In genomic region chr16:11280616-11281522, GRCh38 we compare ENCODE assay signal across 17 cellular contexts. TPM values are rescaled to one million over a fixed set of nuclear protein-coding genes. Genes with fewer than 3 reads are reported as not detected.
DNase-seq lines count a peak whose midpoint lies in the region; ATAC-seq, FAIRE-seq and TF ChIP-seq lines count a peak whose summit lies in the region.
"Had no signal": no experiment of that assay in that cellular context is flagged by ENCODE, and none has a peak within 500 bp of the region (broad histone marks: within the 10 kb centered on the region; RNA-seq: fewer than 3 reads in every experiment).

TSS of gene PRM1 (minus strand) at chr16:11281330. CDS start at chr16:11281238, 92 bp downstream.

- no peaks in the 10 kb centered on the region; the same call in 1 of the 2 replicates for H3K27me3 Mint-ChIP-seq in WTC11 (ENCODE audit: low read depth)
- H3K27me3 Mint-ChIP-seq in progenitor cell of endocrine pancreas: no peaks in the 10 kb centered on the region

- POLR2A ChIA-PET in WTC11 (lab: Charles Lee): no interaction called here

- H3K4me3 Mint-ChIP-seq in WTC11 (no peak within 1 kb of the TSS), progenitor cell of endocrine pancreas (ENCODE audit: low read depth) (no peak within 1 kb of the TSS)

- intact Hi-C loops in kidney (cut with DNase I) (no loop called here), upper lobe of right lung (cut with DNase I) (no loop called here)

- H3K36me3 ChIP-seq in kidney (ENCODE audit: control insufficient read depth in 1 of 2, insufficient read depth in 2 of 2, low read length in 2 of 2) (no peaks in the 10 kb centered on the region), upper lobe of right lung (no peaks in the 10 kb centered on the region)

- peaks cover 8% of the 10 kb centered on the region for H3K9me3 Mint-ChIP-seq in WTC11
- peaks cover 2% of the 10 kb centered on the region for H3K9me3 Mint-ChIP-seq in progenitor cell of endocrine pancreas (ENCODE audit: low read depth)

- H3K36me3 Mint-ChIP-seq in WTC11 (no peaks in the 10 kb centered on the region), progenitor cell of endocrine pancreas (ENCODE audit: insufficient read depth) (no peaks in the 10 kb centered on the region)

- peak; percentile 33 for DNase-seq in G401 (ENCODE audit: low spot score)
- DNase-seq in WTC11 (ENCODE audit: low spot score): no peak
- DNase-seq in kidney: peak; percentile 75
- no peak for DNase-seq in progenitor cell of endocrine pancreas (ENCODE audit: low spot score, unreplicated experiment)
- no peak for DNase-seq in NCI-H345 (lab: John Stamatoyannopoulos, UW)
- no peak for DNase-seq in activated CD4-positive, alpha-beta T cell treated with anti-CD3 and anti-CD28 coated beads, Interleukin-2, amount 50 U/mL, for 1 hour
- no peak for DNase-seq in upper lobe of right lung
- DNase-seq: EL, KG1, NCI-H1092 treated with DMSO at 0.1 percent for 48 hours, NCI-H1694 treated with DMSO at 0.1 percent for 48 hours, NCI-H446 treated with DMSO at 0.1 percent for 48 hours, NCI-H748 treated with DMSO at 0.1 percent for 48 hours, PC-3 had no signal

- ATAC-seq in WTC11: peak; percentile 78
- no peak for ATAC-seq in upper lobe of right lung
- ATAC-seq: PC-3 had no signal

- H3K9me3 ChIP-seq in kidney (ENCODE audit: control insufficient read depth in 1 of 2, low read length in 2 of 2) (no peaks in the 10 kb centered on the region), upper lobe of right lung (no peaks in the 10 kb centered on the region)

- H3K27ac Mint-ChIP-seq in WTC11: no peak within 1 kb of the TSS
- H3K27ac Mint-ChIP-seq in progenitor cell of endocrine pancreas: peak within 1 kb of the TSS; percentile 80

- in situ Hi-C loops in G401 (cut with HindIII; ENCODE audit: low sequenced_read_pairs): no loop called here

- no peaks in the 10 kb centered on the region for H3K4me1 ChIP-seq in kidney (ENCODE audit: control insufficient read depth in 1 of 2, insufficient read depth in 1 of 2, low read depth in 1 of 2, low read length in 2 of 2)
- H3K4me1 ChIP-seq in upper lobe of right lung: no peaks in the 10 kb centered on the region

- H3K4me1 Mint-ChIP-seq in WTC11: peaks cover 13% of the 10 kb centered on the region
- H3K4me1 Mint-ChIP-seq in progenitor cell of endocrine pancreas (ENCODE audit: low read depth): peaks cover 29% of the 10 kb centered on the region

- TF ChIP-seq CTCF in WTC11 (IDR thresholded peaks at IDR 0.05): no peak
- TF ChIP-seq CTCF in kidney (IDR thresholded peaks at IDR 0.05; ENCODE audit: borderline replicate concordance, extremely low read depth, insufficient read depth): no peak
- no peak for TF ChIP-seq CTCF in progenitor cell of endocrine pancreas (IDR thresholded peaks at IDR 0.05; ENCODE audit: unreplicated experiment)
- no peak for TF ChIP-seq CTCF in upper lobe of right lung (IDR thresholded peaks at IDR 0.05)

- CTCF ChIA-PET in WTC11 (lab: Charles Lee): interaction anchor here (0.7 kb wide), 1 partner anchor 24 kb away, joined by 4 read pairs; no protein-coding TSS in a partner anchor

- no peaks in the 10 kb centered on the region for H3K27me3 ChIP-seq in upper lobe of right lung

- FAIRE-seq in kidney (lab: Jason Lieb, UNC): no peak

- no peak within 1 kb of the TSS for H3K27ac ChIP-seq in kidney (ENCODE audit: low read depth in 2 of 2, low read length in 2 of 2)
- H3K27ac ChIP-seq in upper lobe of right lung: no peak within 1 kb of the TSS

- H3K4me3 ChIP-seq in kidney (ENCODE audit: low read length in 2 of 2) (no peak within 1 kb of the TSS), upper lobe of right lung (no peak within 1 kb of the TSS)

- H3K9ac ChIP-seq in kidney (ENCODE audit: low read length in 2 of 2): no peak within 1 kb of the TSS

TF ChIP-seq in WTC11, 78 proteins besides CTCF, POLR2A, EP300 and RAD21:
- no peak for TF ChIP-seq JUN (CRISPR knock-in tag; IDR thresholded peaks at IDR 0.05)
- TF ChIP-seq SMAD3 (CRISPR knock-in tag; IDR thresholded peaks at IDR 0.05; ENCODE audit: borderline replicate concordance): no peak
- TF ChIP-seq, protein P1, sequence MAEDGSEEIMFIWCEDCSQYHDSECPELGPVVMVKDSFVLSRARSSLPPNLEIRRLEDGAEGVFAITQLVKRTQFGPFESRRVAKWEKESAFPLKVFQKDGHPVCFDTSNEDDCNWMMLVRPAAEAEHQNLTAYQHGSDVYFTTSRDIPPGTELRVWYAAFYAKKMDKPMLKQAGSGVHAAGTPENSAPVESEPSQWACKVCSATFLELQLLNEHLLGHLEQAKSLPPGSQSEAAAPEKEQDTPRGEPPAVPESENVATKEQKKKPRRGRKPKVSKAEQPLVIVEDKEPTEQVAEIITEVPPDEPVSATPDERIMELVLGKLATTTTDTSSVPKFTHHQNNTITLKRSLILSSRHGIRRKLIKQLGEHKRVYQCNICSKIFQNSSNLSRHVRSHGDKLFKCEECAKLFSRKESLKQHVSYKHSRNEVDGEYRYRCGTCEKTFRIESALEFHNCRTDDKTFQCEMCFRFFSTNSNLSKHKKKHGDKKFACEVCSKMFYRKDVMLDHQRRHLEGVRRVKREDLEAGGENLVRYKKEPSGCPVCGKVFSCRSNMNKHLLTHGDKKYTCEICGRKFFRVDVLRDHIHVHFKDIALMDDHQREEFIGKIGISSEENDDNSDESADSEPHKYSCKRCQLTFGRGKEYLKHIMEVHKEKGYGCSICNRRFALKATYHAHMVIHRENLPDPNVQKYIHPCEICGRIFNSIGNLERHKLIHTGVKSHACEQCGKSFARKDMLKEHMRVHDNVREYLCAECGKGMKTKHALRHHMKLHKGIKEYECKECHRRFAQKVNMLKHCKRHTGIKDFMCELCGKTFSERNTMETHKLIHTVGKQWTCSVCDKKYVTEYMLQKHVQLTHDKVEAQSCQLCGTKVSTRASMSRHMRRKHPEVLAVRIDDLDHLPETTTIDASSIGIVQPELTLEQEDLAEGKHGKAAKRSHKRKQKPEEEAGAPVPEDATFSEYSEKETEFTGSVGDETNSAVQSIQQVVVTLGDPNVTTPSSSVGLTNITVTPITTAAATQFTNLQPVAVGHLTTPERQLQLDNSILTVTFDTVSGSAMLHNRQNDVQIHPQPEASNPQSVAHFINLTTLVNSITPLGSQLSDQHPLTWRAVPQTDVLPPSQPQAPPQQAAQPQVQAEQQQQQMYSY (CRISPR knock-in tag; IDR thresholded peaks at IDR 0.05): no peak
- no peak for TF ChIP-seq MLX (CRISPR knock-in tag; IDR thresholded peaks at IDR 0.05)
- TF ChIP-seq, protein P2, sequence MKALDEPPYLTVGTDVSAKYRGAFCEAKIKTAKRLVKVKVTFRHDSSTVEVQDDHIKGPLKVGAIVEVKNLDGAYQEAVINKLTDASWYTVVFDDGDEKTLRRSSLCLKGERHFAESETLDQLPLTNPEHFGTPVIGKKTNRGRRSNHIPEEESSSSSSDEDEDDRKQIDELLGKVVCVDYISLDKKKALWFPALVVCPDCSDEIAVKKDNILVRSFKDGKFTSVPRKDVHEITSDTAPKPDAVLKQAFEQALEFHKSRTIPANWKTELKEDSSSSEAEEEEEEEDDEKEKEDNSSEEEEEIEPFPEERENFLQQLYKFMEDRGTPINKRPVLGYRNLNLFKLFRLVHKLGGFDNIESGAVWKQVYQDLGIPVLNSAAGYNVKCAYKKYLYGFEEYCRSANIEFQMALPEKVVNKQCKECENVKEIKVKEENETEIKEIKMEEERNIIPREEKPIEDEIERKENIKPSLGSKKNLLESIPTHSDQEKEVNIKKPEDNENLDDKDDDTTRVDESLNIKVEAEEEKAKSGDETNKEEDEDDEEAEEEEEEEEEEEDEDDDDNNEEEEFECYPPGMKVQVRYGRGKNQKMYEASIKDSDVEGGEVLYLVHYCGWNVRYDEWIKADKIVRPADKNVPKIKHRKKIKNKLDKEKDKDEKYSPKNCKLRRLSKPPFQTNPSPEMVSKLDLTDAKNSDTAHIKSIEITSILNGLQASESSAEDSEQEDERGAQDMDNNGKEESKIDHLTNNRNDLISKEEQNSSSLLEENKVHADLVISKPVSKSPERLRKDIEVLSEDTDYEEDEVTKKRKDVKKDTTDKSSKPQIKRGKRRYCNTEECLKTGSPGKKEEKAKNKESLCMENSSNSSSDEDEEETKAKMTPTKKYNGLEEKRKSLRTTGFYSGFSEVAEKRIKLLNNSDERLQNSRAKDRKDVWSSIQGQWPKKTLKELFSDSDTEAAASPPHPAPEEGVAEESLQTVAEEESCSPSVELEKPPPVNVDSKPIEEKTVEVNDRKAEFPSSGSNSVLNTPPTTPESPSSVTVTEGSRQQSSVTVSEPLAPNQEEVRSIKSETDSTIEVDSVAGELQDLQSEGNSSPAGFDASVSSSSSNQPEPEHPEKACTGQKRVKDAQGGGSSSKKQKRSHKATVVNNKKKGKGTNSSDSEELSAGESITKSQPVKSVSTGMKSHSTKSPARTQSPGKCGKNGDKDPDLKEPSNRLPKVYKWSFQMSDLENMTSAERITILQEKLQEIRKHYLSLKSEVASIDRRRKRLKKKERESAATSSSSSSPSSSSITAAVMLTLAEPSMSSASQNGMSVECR (CRISPR knock-in tag; IDR thresholded peaks at IDR 0.05; ENCODE audit: borderline replicate concordance): no peak
- TF ChIP-seq GTF2I (CRISPR knock-in tag; conservative IDR thresholded peaks at IDR 0.05): no peak
- no peak for TF ChIP-seq ZNF138 (CRISPR knock-in tag; conservative IDR thresholded peaks at IDR 0.05)

RNA-seq across cellular contexts. Expression of gene PRM1, which starts in this region (rescaled TPM):
- not detected in 2 replicates for total RNA-seq in G401 (2014; rRNA removed; shearing (Covaris generic))
- total RNA-seq in WTC11 (2021): 0.48 TPM in 1 of 3 replicates, not detected in the others
- total RNA-seq in kidney: not detected
- polyA plus RNA-seq in kidney (ENCODE audit: insufficient read depth, low read depth, low replicate concordance): not detected
- not detected in 2 replicates for total RNA-seq in progenitor cell of endocrine pancreas
- not detected for total RNA-seq in upper lobe of right lung
- total RNA-seq: MCF 10A, PC-3, SK-MEL-5 had no signal
- polyA plus RNA-seq: BJ had no signal

Comparison
In these comparisons a context has a peak if more than half of its experiments do, and no peak if none do; other contexts are left out.
1. Peak in DNase-seq in G401; RNA of the gene not detected or under 1 TPM.
2. Peak in ATAC-seq in WTC11; RNA of the gene not detected or under 1 TPM.
3. Peak in DNase-seq in kidney; RNA of the gene not detected or under 1 TPM.